Comparison of ENCODE assay signal across 1 cellular context in the genomic region with DNA sequence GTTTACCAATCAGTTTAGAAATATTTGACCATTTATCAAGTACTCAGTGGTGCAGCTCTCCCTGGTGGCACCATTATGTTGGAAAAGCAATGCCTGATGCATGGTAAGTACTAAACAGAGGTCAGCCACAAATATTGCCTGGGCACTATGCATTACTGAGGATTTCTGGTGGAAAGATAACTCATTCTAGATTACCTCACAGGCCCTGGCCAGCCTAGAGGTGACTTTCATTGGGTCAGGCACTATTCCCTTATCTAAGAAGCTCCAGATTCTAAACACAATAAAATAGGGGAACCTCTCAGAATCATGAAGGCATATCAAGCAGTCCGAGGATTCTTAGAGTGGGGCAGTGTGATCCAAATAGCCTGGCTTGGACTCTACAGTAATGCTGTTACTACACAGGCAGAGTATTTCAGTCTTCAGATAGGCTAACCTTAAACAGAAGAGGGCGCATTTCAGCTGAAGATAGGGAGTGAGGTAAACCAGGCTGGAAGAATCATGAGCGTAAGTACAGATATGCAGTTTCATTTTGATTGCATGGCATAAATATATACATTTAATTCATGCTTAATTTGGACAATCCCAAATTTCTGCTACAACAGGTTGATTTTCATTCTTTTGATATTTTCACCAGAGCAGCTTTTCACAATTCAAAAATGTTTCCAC.
TF ChIP-seq lines count a peak whose summit lies in the region.

No MANE protein-coding gene starts in this region.

TF ChIP-seq in HepG2, 621 proteins besides CTCF, POLR2A, EP300 and RAD21 (continued from another document and continues in another):
- TF ChIP-seq ZNF766 (CRISPR knock-in tag; IDR thresholded peaks at IDR 0.05; ENCODE audit: borderline replicate concordance) (no peak), GATAD2A (CRISPR knock-in tag; IDR thresholded peaks at IDR 0.05) (peak; percentile 39; the same call in 1 of the 2 replicates), ZNF713 (CRISPR knock-in tag; IDR thresholded peaks at IDR 0.05) (no peak), CEBPG (CRISPR knock-in tag; IDR thresholded peaks at IDR 0.05) (peak; percentile 56; the same call in 1 of the 2 replicates), RCOR2 (CRISPR knock-in tag; IDR thresholded peaks at IDR 0.05) (no peak), ZNF280D (CRISPR knock-in tag; IDR thresholded peaks at IDR 0.05) (no peak), SIX1 (CRISPR knock-in tag; IDR thresholded peaks at IDR 0.05; ENCODE audit: borderline replicate concordance) (no peak), HNRNPH1 (optimal IDR thresholded peaks at IDR 0.05; ENCODE audit: low read depth, low read length) (no peak), ATF2 (CRISPR knock-in tag; IDR thresholded peaks at IDR 0.05) (peak; percentile 53; the same call in 1 of the 2 replicates), ZNF350 (CRISPR knock-in tag; IDR thresholded peaks at IDR 0.05; ENCODE audit: borderline replicate concordance, low read depth) (no peak), ZBTB49 (CRISPR knock-in tag; IDR thresholded peaks at IDR 0.05; ENCODE audit: borderline replicate concordance) (no peak), ESRRA (CRISPR knock-in tag; IDR thresholded peaks at IDR 0.05; ENCODE audit: low read depth) (no peak), ZNF562 (CRISPR knock-in tag; IDR thresholded peaks at IDR 0.05; ENCODE audit: borderline replicate concordance) (no peak), ZNF335 (CRISPR knock-in tag; IDR thresholded peaks at IDR 0.05) (no peak), ZNF264 (CRISPR knock-in tag; IDR thresholded peaks at IDR 0.05) (no peak), PHF21A (CRISPR knock-in tag; IDR thresholded peaks at IDR 0.05) (no peak), WIZ (CRISPR knock-in tag; IDR thresholded peaks at IDR 0.05) (no peak), GABPB1 (CRISPR knock-in tag; IDR thresholded peaks at IDR 0.05) (no peak), ZNF20 (CRISPR knock-in tag; IDR thresholded peaks at IDR 0.05) (no peak), FOXA3 (CRISPR knock-in tag; IDR thresholded peaks at IDR 0.05) (0 out of 2 replicates have a peak, but pooled peaks have one; percentile 19), NCOA5 (CRISPR knock-in tag; IDR thresholded peaks at IDR 0.05) (no peak), ZFP91 (CRISPR knock-in tag; IDR thresholded peaks at IDR 0.05; ENCODE audit: borderline replicate concordance) (no peak), SOX13 (IDR thresholded peaks at IDR 0.05) (no peak), SOX13 (CRISPR knock-in tag; conservative IDR thresholded peaks at IDR 0.05 in 1 of 2, IDR thresholded peaks at IDR 0.05 in 1 of 2) (0 out of 4 replicates have a peak, but pooled peaks of 1 of the 2 experiments have one; percentile 14), PHF20 (CRISPR knock-in tag; IDR thresholded peaks at IDR 0.05) (no peak), NONO (IDR thresholded peaks at IDR 0.05) (no peak), NONO (CRISPR knock-in tag; conservative IDR thresholded peaks at IDR 0.05) (no peak), ZNF484 (CRISPR knock-in tag; IDR thresholded peaks at IDR 0.05; ENCODE audit: borderline replicate concordance, low read depth) (no peak), ARNT2 (CRISPR knock-in tag; IDR thresholded peaks at IDR 0.05; ENCODE audit: low read depth) (no peak), KAT8 (CRISPR knock-in tag; IDR thresholded peaks at IDR 0.05) (0 out of 2 replicates have a peak, but pooled peaks have one; percentile 26), ZNF235 (CRISPR knock-in tag; IDR thresholded peaks at IDR 0.05; ENCODE audit: borderline replicate concordance) (no peak), SNAPC2 (CRISPR knock-in tag; IDR thresholded peaks at IDR 0.05) (no peak), GLI4 (CRISPR knock-in tag; IDR thresholded peaks at IDR 0.05; ENCODE audit: borderline replicate concordance) (no peak), ZNF468 (CRISPR knock-in tag; IDR thresholded peaks at IDR 0.05) (no peak)
- TF ChIP-seq, protein P1, sequence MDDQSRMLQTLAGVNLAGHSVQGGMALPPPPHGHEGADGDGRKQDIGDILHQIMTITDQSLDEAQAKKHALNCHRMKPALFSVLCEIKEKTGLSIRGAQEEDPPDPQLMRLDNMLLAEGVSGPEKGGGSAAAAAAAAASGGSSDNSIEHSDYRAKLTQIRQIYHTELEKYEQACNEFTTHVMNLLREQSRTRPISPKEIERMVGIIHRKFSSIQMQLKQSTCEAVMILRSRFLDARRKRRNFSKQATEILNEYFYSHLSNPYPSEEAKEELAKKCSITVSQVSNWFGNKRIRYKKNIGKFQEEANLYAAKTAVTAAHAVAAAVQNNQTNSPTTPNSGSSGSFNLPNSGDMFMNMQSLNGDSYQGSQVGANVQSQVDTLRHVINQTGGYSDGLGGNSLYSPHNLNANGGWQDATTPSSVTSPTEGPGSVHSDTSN (CRISPR knock-in tag; IDR thresholded peaks at IDR 0.05; ENCODE audit: borderline replicate concordance), result no peak
- TF ChIP-seq, protein P2, sequence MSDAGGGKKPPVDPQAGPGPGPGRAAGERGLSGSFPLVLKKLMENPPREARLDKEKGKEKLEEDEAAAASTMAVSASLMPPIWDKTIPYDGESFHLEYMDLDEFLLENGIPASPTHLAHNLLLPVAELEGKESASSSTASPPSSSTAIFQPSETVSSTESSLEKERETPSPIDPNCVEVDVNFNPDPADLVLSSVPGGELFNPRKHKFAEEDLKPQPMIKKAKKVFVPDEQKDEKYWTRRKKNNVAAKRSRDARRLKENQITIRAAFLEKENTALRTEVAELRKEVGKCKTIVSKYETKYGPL (CRISPR knock-in tag; IDR thresholded peaks at IDR 0.05), result no peak
- TF ChIP-seq, protein P3, sequence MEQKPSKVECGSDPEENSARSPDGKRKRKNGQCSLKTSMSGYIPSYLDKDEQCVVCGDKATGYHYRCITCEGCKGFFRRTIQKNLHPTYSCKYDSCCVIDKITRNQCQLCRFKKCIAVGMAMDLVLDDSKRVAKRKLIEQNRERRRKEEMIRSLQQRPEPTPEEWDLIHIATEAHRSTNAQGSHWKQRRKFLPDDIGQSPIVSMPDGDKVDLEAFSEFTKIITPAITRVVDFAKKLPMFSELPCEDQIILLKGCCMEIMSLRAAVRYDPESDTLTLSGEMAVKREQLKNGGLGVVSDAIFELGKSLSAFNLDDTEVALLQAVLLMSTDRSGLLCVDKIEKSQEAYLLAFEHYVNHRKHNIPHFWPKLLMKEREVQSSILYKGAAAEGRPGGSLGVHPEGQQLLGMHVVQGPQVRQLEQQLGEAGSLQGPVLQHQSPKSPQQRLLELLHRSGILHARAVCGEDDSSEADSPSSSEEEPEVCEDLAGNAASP (CRISPR knock-in tag; IDR thresholded peaks at IDR 0.05; ENCODE audit: borderline replicate concordance), result 0 out of 2 replicates have a peak, but pooled peaks have one; percentile 26
- TF ChIP-seq, protein P4, sequence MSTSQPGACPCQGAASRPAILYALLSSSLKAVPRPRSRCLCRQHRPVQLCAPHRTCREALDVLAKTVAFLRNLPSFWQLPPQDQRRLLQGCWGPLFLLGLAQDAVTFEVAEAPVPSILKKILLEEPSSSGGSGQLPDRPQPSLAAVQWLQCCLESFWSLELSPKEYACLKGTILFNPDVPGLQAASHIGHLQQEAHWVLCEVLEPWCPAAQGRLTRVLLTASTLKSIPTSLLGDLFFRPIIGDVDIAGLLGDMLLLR (CRISPR knock-in tag; IDR thresholded peaks at IDR 0.05), result no peak
- TF ChIP-seq, protein P5, sequence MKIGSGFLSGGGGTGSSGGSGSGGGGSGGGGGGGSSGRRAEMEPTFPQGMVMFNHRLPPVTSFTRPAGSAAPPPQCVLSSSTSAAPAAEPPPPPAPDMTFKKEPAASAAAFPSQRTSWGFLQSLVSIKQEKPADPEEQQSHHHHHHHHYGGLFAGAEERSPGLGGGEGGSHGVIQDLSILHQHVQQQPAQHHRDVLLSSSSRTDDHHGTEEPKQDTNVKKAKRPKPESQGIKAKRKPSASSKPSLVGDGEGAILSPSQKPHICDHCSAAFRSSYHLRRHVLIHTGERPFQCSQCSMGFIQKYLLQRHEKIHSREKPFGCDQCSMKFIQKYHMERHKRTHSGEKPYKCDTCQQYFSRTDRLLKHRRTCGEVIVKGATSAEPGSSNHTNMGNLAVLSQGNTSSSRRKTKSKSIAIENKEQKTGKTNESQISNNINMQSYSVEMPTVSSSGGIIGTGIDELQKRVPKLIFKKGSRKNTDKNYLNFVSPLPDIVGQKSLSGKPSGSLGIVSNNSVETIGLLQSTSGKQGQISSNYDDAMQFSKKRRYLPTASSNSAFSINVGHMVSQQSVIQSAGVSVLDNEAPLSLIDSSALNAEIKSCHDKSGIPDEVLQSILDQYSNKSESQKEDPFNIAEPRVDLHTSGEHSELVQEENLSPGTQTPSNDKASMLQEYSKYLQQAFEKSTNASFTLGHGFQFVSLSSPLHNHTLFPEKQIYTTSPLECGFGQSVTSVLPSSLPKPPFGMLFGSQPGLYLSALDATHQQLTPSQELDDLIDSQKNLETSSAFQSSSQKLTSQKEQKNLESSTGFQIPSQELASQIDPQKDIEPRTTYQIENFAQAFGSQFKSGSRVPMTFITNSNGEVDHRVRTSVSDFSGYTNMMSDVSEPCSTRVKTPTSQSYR (CRISPR knock-in tag; IDR thresholded peaks at IDR 0.05; ENCODE audit: borderline replicate concordance), result 0 out of 2 replicates have a peak, but pooled peaks have one; percentile 7
- TF ChIP-seq, protein P6, sequence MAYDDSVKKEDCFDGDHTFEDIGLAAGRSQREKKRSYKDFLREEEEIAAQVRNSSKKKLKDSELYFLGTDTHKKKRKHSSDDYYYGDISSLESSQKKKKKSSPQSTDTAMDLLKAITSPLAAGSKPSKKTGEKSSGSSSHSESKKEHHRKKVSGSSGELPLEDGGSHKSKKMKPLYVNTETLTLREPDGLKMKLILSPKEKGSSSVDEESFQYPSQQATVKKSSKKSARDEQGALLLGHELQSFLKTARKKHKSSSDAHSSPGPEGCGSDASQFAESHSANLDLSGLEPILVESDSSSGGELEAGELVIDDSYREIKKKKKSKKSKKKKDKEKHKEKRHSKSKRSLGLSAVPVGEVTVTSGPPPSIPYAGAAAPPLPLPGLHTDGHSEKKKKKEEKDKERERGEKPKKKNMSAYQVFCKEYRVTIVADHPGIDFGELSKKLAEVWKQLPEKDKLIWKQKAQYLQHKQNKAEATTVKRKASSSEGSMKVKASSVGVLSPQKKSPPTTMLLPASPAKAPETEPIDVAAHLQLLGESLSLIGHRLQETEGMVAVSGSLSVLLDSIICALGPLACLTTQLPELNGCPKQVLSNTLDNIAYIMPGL (CRISPR knock-in tag; IDR thresholded peaks at IDR 0.05; ENCODE audit: borderline replicate concordance in 1 of 2, low read depth in 1 of 2), result 0 out of 4 replicates have a peak, but pooled peaks of 1 of the 2 experiments have one; percentile 54
